ENCODE assay signal across 29 cellular contexts in the genomic region with DNA sequence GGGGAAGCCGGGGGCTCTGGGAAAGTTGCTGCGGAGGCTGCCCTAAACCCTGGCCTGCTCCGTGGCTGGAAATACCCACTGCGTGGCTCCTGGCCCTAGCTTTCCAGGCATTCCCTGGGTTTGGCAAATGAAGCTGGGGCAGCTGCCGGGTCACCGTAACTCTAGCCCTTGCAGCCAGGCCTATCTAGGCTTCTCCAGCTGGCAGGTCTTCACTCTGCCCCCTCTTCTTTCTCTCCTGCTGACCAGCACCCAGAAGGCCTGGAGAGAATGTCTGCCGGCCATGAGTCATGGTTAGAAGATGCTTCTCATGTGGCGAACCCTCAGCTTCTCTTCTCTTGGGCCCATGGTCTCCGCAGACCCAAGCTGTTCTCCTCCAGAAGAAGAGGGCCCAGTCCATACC. TPM values are rescaled to one million over a fixed set of nuclear protein-coding genes. Genes with fewer than 3 reads are reported as not detected.
"Had no signal": no experiment of that assay in that cellular context is flagged by ENCODE, and none has a peak within 500 bp of the region (broad histone marks: within the 10 kb centered on the region; RNA-seq: fewer than 3 reads in every experiment).

No MANE protein-coding gene starts in this region.

- H3K79me2 ChIP-seq: parathyroid adenoma had no signal

- H2AFZ ChIP-seq: parathyroid adenoma had no signal

- H3K36me3 ChIP-seq: esophagus squamous epithelium, right atrium auricular region, suprapubic skin, transverse colon, upper lobe of right lung, uterus had no signal

- H3K9me3 ChIP-seq: esophagus squamous epithelium, mucosa of descending colon, right atrium auricular region, suprapubic skin, transverse colon, upper lobe of right lung, uterus had no signal

- H3K9ac ChIP-seq: parathyroid adenoma had no signal

- FAIRE-seq: endometrium, keratinocyte had no signal

- ATAC-seq: effector memory CD8-positive, alpha-beta T cell; left lobe of liver; mucosa of descending colon; naive thymus-derived CD8-positive, alpha-beta T cell; sciatic nerve; stimulated activated naive CD8-positive, alpha-beta T cell treated with anti-CD3 and anti-CD28 coated beads, Interleukin-15, amount 100 ng/mL, for 72 hours; upper lobe of right lung had no signal

- DNase-seq: cerebellar nuclear complex; cortex of kidney; effector memory CD8-positive, alpha-beta T cell; erythroblast; esophagus squamous epithelium; foreskin melanocyte; head of caudate nucleus; mucosa of descending colon; naive thymus-derived CD8-positive, alpha-beta T cell; occipital lobe; stimulated activated CD4-positive, alpha-beta T cell treated with anti-CD3 and anti-CD28 coated beads, Interleukin-12 subunit alpha, Interleukin-12 subunit beta, amount 100 ng/mL, for 4 hours; stimulated activated CD4-positive, alpha-beta T cell treated with anti-CD3 and anti-CD28 coated beads, Interleukin-1b, Interleukin-23, amount 100 ng/mL, for 48 hours; stimulated activated CD4-positive, alpha-beta T cell treated with anti-CD3 and anti-CD28 coated beads, Interleukin-4, amount 100 ng/mL, for 1 hour; stimulated activated CD8-positive, alpha-beta memory T cell treated with anti-CD3 and anti-CD28 coated beads, Interleukin-4, amount 100 ng/mL, for 48 hours; stimulated activated naive CD4-positive, alpha-beta T cell; stimulated activated naive CD8-positive, alpha-beta T cell treated with anti-CD3 and anti-CD28 coated beads, Interleukin-15, amount 100 ng/mL, for 72 hours; transverse colon; upper lobe of right lung; uterus had no signal

- H3K27ac ChIP-seq: esophagus squamous epithelium, parathyroid adenoma, right atrium auricular region, skin epidermis, suprapubic skin, transverse colon, upper lobe of right lung, uterus had no signal

- H3K4me1 ChIP-seq: parathyroid adenoma had no signal

- H3K4me3 ChIP-seq: esophagus squamous epithelium, lung, mucosa of descending colon, right atrium auricular region, skin epidermis, suprapubic skin, transverse colon, upper lobe of right lung, uterus had no signal

RNA-seq across cellular contexts. Expression of gene DLL4, which starts 5.6 kb away (rescaled TPM):
- polyA plus RNA-seq: keratinocyte; naive thymus-derived CD8-positive, alpha-beta T cell had no signal

RNA-seq across cellular contexts. Expression of gene CHAC1, which starts 29.7 kb away (rescaled TPM):
- polyA plus RNA-seq: naive thymus-derived CD8-positive, alpha-beta T cell had no signal

RNA-seq across cellular contexts. Expression of gene RHOV, which starts 49.5 kb away (rescaled TPM):
- total RNA-seq: left lobe of liver; naive thymus-derived CD8-positive, alpha-beta T cell; right atrium auricular region; upper lobe of right lung had no signal
- polyA plus RNA-seq: liver; naive thymus-derived CD8-positive, alpha-beta T cell had no signal
